Comparison of ENCODE assay signal across 10 cellular contexts in genomic region chr11:75326439-75326810, GRCh38. TPM values are rescaled to one million over a fixed set of nuclear protein-coding genes. Genes with fewer than 3 reads are reported as not detected.
DNase-seq lines count a peak whose midpoint lies in the region; ATAC-seq and TF ChIP-seq lines count a peak whose summit lies in the region.
"Had no signal": no experiment of that assay in that cellular context is flagged by ENCODE, and none has a peak within 500 bp of the region (broad histone marks: within the 10 kb centered on the region; RNA-seq: fewer than 3 reads in every experiment).

No MANE protein-coding gene starts in this region.

- peak overlapping the region; percentile 76 for H3K18ac ChIP-seq in mesendoderm (ENCODE audit: low read length)

- BruUV-seq in MCF 10A (replicated peaks; lab: Mats Ljungman, UMichigan), result no TSS peak

- H2BK15ac ChIP-seq in mesendoderm (replicated peaks; ENCODE audit: low read depth), result no peak overlapping the region

- H3K4me1 Mint-ChIP-seq in MCF 10A (ENCODE audit: insufficient read depth, unreplicated experiment), result peaks cover 27% of the 10 kb centered on the region
- peaks cover 77% of the 10 kb centered on the region for H3K4me1 Mint-ChIP-seq in activated naive CD8-positive, alpha-beta T cell (ENCODE audit: low read depth)

- peaks cover 34% of the 10 kb centered on the region for H3K79me2 ChIP-seq in mesendoderm (ENCODE audit: control insufficient read depth, insufficient read depth, low read length)

- no peaks in the 10 kb centered on the region for H3K36me3 ChIP-seq in breast epithelium
- H3K36me3 ChIP-seq in mesendoderm (ENCODE audit: control insufficient read depth, insufficient read depth, low read length), result no peaks in the 10 kb centered on the region

- no peak overlapping the region for H3K4ac ChIP-seq in mesendoderm (ENCODE audit: low read depth, low read length)

- H3K56ac ChIP-seq in mesendoderm (ENCODE audit: low read length), result peak overlapping the region; percentile 49

- H3K27me3 ChIP-seq in breast epithelium (no peaks in the 10 kb centered on the region), mesendoderm (ENCODE audit: insufficient read depth, low read length, poor library complexity) (no peaks in the 10 kb centered on the region)
- H3K27me3 ChIP-seq: spleen had no signal

- no peak for TF ChIP-seq POLR2A in breast epithelium (IDR thresholded peaks at IDR 0.05)

- H3K4me3 Mint-ChIP-seq in MCF 10A (ENCODE audit: unreplicated experiment), result no peak overlapping the region
- H3K4me3 Mint-ChIP-seq in activated naive CD8-positive, alpha-beta T cell, result peak overlapping the region; percentile 53

- peak overlapping the region; percentile 97 for H3K27ac Mint-ChIP-seq in MCF 10A (ENCODE audit: low read depth, unreplicated experiment)
- H3K27ac Mint-ChIP-seq in activated naive CD8-positive, alpha-beta T cell, result peak overlapping the region; percentile 91

- no peak overlapping the region for H3K4me2 ChIP-seq in mesendoderm (ENCODE audit: low read length)

- no peak overlapping the region for H4K8ac ChIP-seq in mesendoderm (ENCODE audit: low read depth, low read length)

- DNase-seq in MCF 10A (ENCODE audit: unreplicated experiment) (peak; percentile 52), breast epithelium (ENCODE audit: low spot score in 2 of 2) (no peak), mesendoderm (no peak), substantia nigra (lab: John Stamatoyannopoulos, UW) (no peak), NCI-H2171 (lab: John Stamatoyannopoulos, UW) (no peak), NCI-H748 treated with DMSO at 0.1 percent for 48 hours (lab: John Stamatoyannopoulos, UW) (no peak)
- DNase-seq: Karpas-422, spleen had no signal

- no peak for TF ChIP-seq CTCF in MCF 10A (IDR thresholded peaks at IDR 0.05; ENCODE audit: unreplicated experiment)
- no peak for TF ChIP-seq CTCF in breast epithelium (IDR thresholded peaks at IDR 0.05)

- ATAC-seq in HG02938 (IDR thresholded peaks at IDR 0.05; ENCODE audit: unreplicated experiment), result no peak

- H3K4me3 ChIP-seq in breast epithelium, result no peak overlapping the region
- no peak overlapping the region for H3K4me3 ChIP-seq in mesendoderm (ENCODE audit: low read length)
- H3K4me3 ChIP-seq: spleen had no signal

- POLR2A ChIA-PET in MCF 10A (lab: Yijun Ruan, JAX), result interaction anchor here (0.9 to 1.7 kb wide), 4 partner anchors 11 to 338 kb away, joined by 3 to 5 read pairs (median 4); partner anchors contain the start of gene NEU3

- peaks cover 18% of the 10 kb centered on the region for H3K79me1 ChIP-seq in mesendoderm (ENCODE audit: low read length)

- no peaks in the 10 kb centered on the region for H3K9me3 Mint-ChIP-seq in MCF 10A (ENCODE audit: unreplicated experiment)
- no peaks in the 10 kb centered on the region for H3K9me3 Mint-ChIP-seq in activated naive CD8-positive, alpha-beta T cell (ENCODE audit: low read depth)

- no peaks in the 10 kb centered on the region for H3K27me3 Mint-ChIP-seq in MCF 10A (ENCODE audit: insufficient read depth, unreplicated experiment)
- no peaks in the 10 kb centered on the region for H3K27me3 Mint-ChIP-seq in activated naive CD8-positive, alpha-beta T cell

- H3K9me3 ChIP-seq in breast epithelium, result no peaks in the 10 kb centered on the region
- H3K9me3 ChIP-seq: spleen had no signal

- no peaks in the 10 kb centered on the region for H3K36me3 Mint-ChIP-seq in MCF 10A (ENCODE audit: insufficient read depth, unreplicated experiment)
- no peaks in the 10 kb centered on the region for H3K36me3 Mint-ChIP-seq in activated naive CD8-positive, alpha-beta T cell

- H4K5ac ChIP-seq in mesendoderm (ENCODE audit: low read length), result no peak overlapping the region

- H3K4me1 ChIP-seq in breast epithelium (peaks cover 6 to 7% of the 10 kb centered on the region in 2 donors), mesendoderm (ENCODE audit: control insufficient read depth, low read depth, low read length) (peaks cover 22% of the 10 kb centered on the region)

- CTCF ChIA-PET in MCF 10A (lab: Yijun Ruan, JAX), result interaction anchor here (0.7 to 4.0 kb wide), 11 partner anchors 9 to 62 kb away, joined by 3 to 28 read pairs (median 3); no protein-coding TSS in a partner anchor

- no peak overlapping the region for H3K27ac ChIP-seq in breast epithelium
- H3K27ac ChIP-seq in mesendoderm (ENCODE audit: low read depth, low read length), result no peak overlapping the region
- peak overlapping the region; percentile 86 for H3K27ac ChIP-seq in substantia nigra (ENCODE audit: low read depth, low read length, poor library complexity, severe bottlenecking)

- H2BK120ac ChIP-seq in mesendoderm (ENCODE audit: low read depth, low read length), result no peak overlapping the region

- H3K9ac ChIP-seq in mesendoderm (ENCODE audit: low read length), result no peak overlapping the region

- peak overlapping the region; percentile 20 for H2AK5ac ChIP-seq in mesendoderm (ENCODE audit: low read length)

- no peak overlapping the region for H2BK5ac ChIP-seq in mesendoderm (ENCODE audit: low read length)

- H3K23ac ChIP-seq in mesendoderm (ENCODE audit: low read length), result no peak overlapping the region

- intact Hi-C loops in MCF 10A (cut with micrococcal nuclease) (no loop called here), breast epithelium (cut with DNase I; ENCODE audit: low total_unique reads) (no loop called here)

- WGBS in mesendoderm (ENCODE audit: extremely low coverage, insufficient coverage, low lambda C conversion rate), result 100% methylated on average over 1 of the region's 3 CpGs

RNA-seq across cellular contexts. Expression of gene ARRB1, which starts 25.0 kb away (rescaled TPM):
- total RNA-seq in MCF 10A (2022), result 0.44 and 0.98 TPM in 2 replicates
- 10 to 100 TPM; 31.2 to 64.0 (median 42.3) TPM for total RNA-seq in breast epithelium
- 42.6 TPM for polyA plus RNA-seq in mesendoderm (2013, experiment 1 of 2)
- polyA plus RNA-seq in mesendoderm (2013, experiment 2 of 2), result 43.2 TPM

Comparison
In these comparisons a context has a peak if more than half of its experiments do, and no peak if none do; other contexts are left out.
1. RNA of gene ARRB1, which starts 25.0 kb away (total RNA-seq): 31.2 to 64.0 TPM in breast epithelium; 0.44 to 0.98 TPM in MCF 10A; every median in the first group is over 10 times any median in the second.